ENCODE assay signal across 19 cellular contexts in genomic region chr5:125883223-125883622, GRCh38.
"Had no signal": no experiment of that assay in that cellular context is flagged by ENCODE, and none has a peak within 500 bp of the region (broad histone marks: within the 10 kb centered on the region; RNA-seq: fewer than 3 reads in every experiment).

No MANE protein-coding gene starts in this region.

- H3K36me3 Mint-ChIP-seq: naive thymus-derived CD4-positive, alpha-beta T cell; stimulated activated naive B cell treated with anti-CD40 and anti-IgM and Interleukin-4, amounts not matched to agents 10 μg/mL and 1 μg/mL and 100 μg/mL, for 72 hours had no signal

- H3K27me3 Mint-ChIP-seq: dendritic cell treated with granulocyte-macrophage colony-stimulating factor and Interleukin-4, amounts not matched to agents 40 ng/mL and 50 ng/mL, for 4 days; naive thymus-derived CD4-positive, alpha-beta T cell; stimulated activated naive CD8-positive, alpha-beta T cell treated with anti-CD3 and anti-CD28 coated beads, Interleukin-15, amount 100 ng/mL, for 72 hours had no signal

- H3K36me3 ChIP-seq: gastrocnemius medialis, heart right ventricle, left ventricle myocardium inferior, lower lobe of right lung, tibial nerve, upper lobe of right lung, vagina had no signal

- H3K79me2 ChIP-seq: parathyroid adenoma had no signal

- H3K27ac Mint-ChIP-seq: dendritic cell treated with granulocyte-macrophage colony-stimulating factor and Interleukin-4, amounts not matched to agents 40 ng/mL and 50 ng/mL, for 4 days; naive thymus-derived CD4-positive, alpha-beta T cell; nephron progenitor cell; stimulated activated naive B cell treated with anti-CD40 and anti-IgM and Interleukin-4, amounts not matched to agents 10 μg/mL and 1 μg/mL and 100 μg/mL, for 72 hours; stimulated activated naive CD8-positive, alpha-beta T cell treated with anti-CD3 and anti-CD28 coated beads, Interleukin-15, amount 100 ng/mL, for 72 hours had no signal

- H3K4me3 Mint-ChIP-seq: dendritic cell treated with granulocyte-macrophage colony-stimulating factor and Interleukin-4, amounts not matched to agents 40 ng/mL and 50 ng/mL, for 4 days; naive thymus-derived CD4-positive, alpha-beta T cell; nephron progenitor cell; stimulated activated naive B cell treated with anti-CD40 and anti-IgM and Interleukin-4, amounts not matched to agents 10 μg/mL and 1 μg/mL and 100 μg/mL, for 72 hours; stimulated activated naive CD8-positive, alpha-beta T cell treated with anti-CD3 and anti-CD28 coated beads, Interleukin-15, amount 100 ng/mL, for 72 hours had no signal

- H3K9me3 ChIP-seq: gastrocnemius medialis, heart right ventricle, left ventricle myocardium inferior, lower lobe of right lung, testis, tibial nerve, upper lobe of right lung, vagina had no signal

- H3K4me1 Mint-ChIP-seq: naive thymus-derived CD4-positive, alpha-beta T cell; stimulated activated naive B cell treated with anti-CD40 and anti-IgM and Interleukin-4, amounts not matched to agents 10 μg/mL and 1 μg/mL and 100 μg/mL, for 72 hours; stimulated activated naive CD8-positive, alpha-beta T cell treated with anti-CD3 and anti-CD28 coated beads, Interleukin-15, amount 100 ng/mL, for 72 hours had no signal

- H3K4me1 ChIP-seq: gastrocnemius medialis, heart right ventricle, left ventricle myocardium inferior, lower lobe of right lung, parathyroid adenoma, testis, tibial nerve, upper lobe of right lung, vagina had no signal

- H2AFZ ChIP-seq: parathyroid adenoma had no signal

- H3K4me3 ChIP-seq: gastrocnemius medialis, heart right ventricle, left ventricle myocardium inferior, lower lobe of right lung, testis, tibial nerve, upper lobe of right lung, vagina had no signal

- DNase-seq: gastrocnemius medialis; heart right ventricle; islet precursor cell; left ventricle myocardium inferior; lower lobe of right lung; mesenchymal stem cell; naive thymus-derived CD4-positive, alpha-beta T cell; nephron progenitor cell; stimulated activated CD4-positive, alpha-beta T cell treated with anti-CD3 and anti-CD28 coated beads, Interleukin-2, amount 100 ng/mL, for 24 hours; stimulated activated CD4-positive, alpha-beta T cell treated with anti-CD3 and anti-CD28 coated beads, Interleukin-4, amount 100 ng/mL, for 4 hours; stimulated activated naive B cell treated with anti-CD40 and anti-IgM and Interleukin-4, amounts not matched to agents 10 μg/mL and 1 μg/mL and 100 μg/mL, for 72 hours; stimulated activated naive CD8-positive, alpha-beta T cell treated with anti-CD3 and anti-CD28 coated beads, Interleukin-15, amount 100 ng/mL, for 72 hours; testis; upper lobe of right lung had no signal

- H3K27me3 ChIP-seq: gastrocnemius medialis, heart right ventricle, testis, tibial nerve, upper lobe of right lung, vagina had no signal

- H3K27ac ChIP-seq: gastrocnemius medialis, heart right ventricle, left ventricle myocardium inferior, lower lobe of right lung, parathyroid adenoma, testis, tibial nerve, upper lobe of right lung, vagina had no signal

- H3K9me3 Mint-ChIP-seq: nephron progenitor cell; stimulated activated naive B cell treated with anti-CD40 and anti-IgM and Interleukin-4, amounts not matched to agents 10 μg/mL and 1 μg/mL and 100 μg/mL, for 72 hours had no signal

- ATAC-seq: gastrocnemius medialis; heart right ventricle; lower lobe of right lung; naive thymus-derived CD4-positive, alpha-beta T cell; sciatic nerve; stimulated activated naive B cell treated with anti-CD40 and anti-IgM and Interleukin-4, amounts not matched to agents 10 μg/mL and 1 μg/mL and 100 μg/mL, for 72 hours; stimulated activated naive CD8-positive, alpha-beta T cell treated with anti-CD3 and anti-CD28 coated beads, Interleukin-15, amount 100 ng/mL, for 72 hours; upper lobe of right lung had no signal

- H3K9ac ChIP-seq: parathyroid adenoma had no signal
